Comparison of ENCODE assay signal across 19 cellular contexts in genomic region chr4:8069102-8069752, GRCh38.
"Had no signal": no experiment of that assay in that cellular context is flagged by ENCODE, and none has a peak within 500 bp of the region (broad histone marks: within the 10 kb centered on the region; RNA-seq: fewer than 3 reads in every experiment).

No MANE protein-coding gene starts in this region.

- H3K4me3 ChIP-seq: lung, right lobe of liver had no signal

- FAIRE-seq: keratinocyte had no signal

- DNase-seq: activated CD8-positive, alpha-beta memory T cell treated with anti-CD3 and anti-CD28 coated beads for 24 hours; activated CD8-positive, alpha-beta memory T cell treated with anti-CD3 and anti-CD28 coated beads, Interleukin-2, amount 50 U/mL, for 4 hours; activated naive CD4-positive, alpha-beta T cell; activated T-cell treated with anti-CD3 and anti-CD28 coated beads, Interleukin-2, amount 50 U/mL, for 24 hours; effector CD4-positive, alpha-beta T cell; erythroblast; foreskin fibroblast; nucleus accumbens; stimulated activated CD4-positive, alpha-beta T cell treated with anti-CD3 and anti-CD28 coated beads, Interleukin-4, amount 100 ng/mL, for 1 hour; stimulated activated naive CD4-positive, alpha-beta T cell treated with Interleukin-2 at 50 U/mL for 16 hours; T1000 had no signal

- H3K4me1 ChIP-seq: right lobe of liver had no signal

- H3K36me3 ChIP-seq: right lobe of liver had no signal

- H3K27ac ChIP-seq: right lobe of liver had no signal

- H3K27ac Mint-ChIP-seq: activated naive CD8-positive, alpha-beta T cell; activated T-cell treated with anti-CD3 and anti-CD28 coated beads, Interleukin-2, amount 50 U/mL, for 24 hours; activated T-helper 17 cell treated with anti-CD3 and anti-CD28 coated beads, Interleukin-2, amount 50 U/mL, for 72 hours; mesothelial cell of epicardium; nephron; WTC11 had no signal

- H3K27me3 Mint-ChIP-seq: activated T-helper 17 cell treated with anti-CD3 and anti-CD28 coated beads, Interleukin-2, amount 50 U/mL, for 72 hours had no signal

- H3K27me3 ChIP-seq: right lobe of liver had no signal

- H3K4me1 Mint-ChIP-seq: activated T-helper 17 cell treated with anti-CD3 and anti-CD28 coated beads, Interleukin-2, amount 50 U/mL, for 72 hours; nephron had no signal

- ATAC-seq: activated T-helper 17 cell treated with anti-CD3 and anti-CD28 coated beads, Interleukin-2, amount 50 U/mL, for 72 hours; right lobe of liver; WTC11 had no signal

- H3K36me3 Mint-ChIP-seq: mesothelial cell of epicardium had no signal

- H3K4me3 Mint-ChIP-seq: activated naive CD8-positive, alpha-beta T cell; activated T-cell treated with anti-CD3 and anti-CD28 coated beads, Interleukin-2, amount 50 U/mL, for 24 hours; activated T-helper 17 cell treated with anti-CD3 and anti-CD28 coated beads, Interleukin-2, amount 50 U/mL, for 72 hours; mesothelial cell of epicardium; nephron; WTC11 had no signal
